Comparison of ENCODE assay signal across 9 cellular contexts in genomic region chr12:1804545-1805332, GRCh38. TPM values are rescaled to one million over a fixed set of nuclear protein-coding genes. Genes with fewer than 3 reads are reported as not detected.
DNase-seq lines count a peak whose midpoint lies in the region; ATAC-seq and TF ChIP-seq lines count a peak whose summit lies in the region.
"Had no signal": no experiment of that assay in that cellular context is flagged by ENCODE, and none has a peak within 500 bp of the region (broad histone marks: within the 10 kb centered on the region; RNA-seq: fewer than 3 reads in every experiment).

No MANE protein-coding gene starts in this region.

- peak; percentile 41 for DNase-seq in GM04503 (ENCODE audit: low read depth)
- DNase-seq in HFF-Myc (ENCODE audit: extremely low read depth, low read depth): peak; percentile 85
- DNase-seq in NCI-H1048 (lab: John Stamatoyannopoulos, UW): peak; percentile 80
- peak; percentile 36 for DNase-seq in SKM-1 (lab: John Stamatoyannopoulos, UW; ENCODE audit: unreplicated experiment)
- peak; percentile 87 for DNase-seq in activated naive CD4-positive, alpha-beta T cell treated with anti-CD3 and anti-CD28 coated beads, Interleukin-2, amount 50 U/mL, for 16 hours
- peak; percentile 94 for DNase-seq in Right ventricle myocardium inferior (ENCODE audit: missing footprints)
- DNase-seq in psoas muscle: peak; percentile 90 to 93
- DNase-seq in uterus: peak; percentile 86 to 88

- H3K4me1 ChIP-seq in psoas muscle (peaks cover 15% of the 10 kb centered on the region), uterus (no peaks in the 10 kb centered on the region)

- TF ChIP-seq CTCF in HFF-Myc (IDR thresholded peaks at IDR 0.05; ENCODE audit: low read depth, low read length, missing control alignments): no peak
- TF ChIP-seq CTCF in psoas muscle (IDR thresholded peaks at IDR 0.05): no peak
- TF ChIP-seq CTCF in uterus (IDR thresholded peaks at IDR 0.05): no peak

- H3K27me3 ChIP-seq in psoas muscle (ENCODE audit: insufficient read depth in 3 of 3, low read length in 2 of 3): no peaks in the 10 kb centered on the region
- no peaks in the 10 kb centered on the region for H3K27me3 ChIP-seq in uterus

- H3K36me3 ChIP-seq in psoas muscle (ENCODE audit: insufficient read depth in 1 of 2, low read depth in 1 of 2) (no peaks in the 10 kb centered on the region), uterus (no peaks in the 10 kb centered on the region)

- H3K27ac ChIP-seq in psoas muscle (peak overlapping the region; percentile 55), uterus (peak overlapping the region in 1 of 2 donors; percentile 27)

- H3K9me3 ChIP-seq in psoas muscle: no peaks in the 10 kb centered on the region
- H3K9me3 ChIP-seq in uterus: no peaks in the 10 kb centered on the region

- H3K4me3 ChIP-seq in HFF-Myc (replicated peaks; ENCODE audit: low read depth, low read length) (no peak overlapping the region), psoas muscle (no peak overlapping the region), uterus (no peak overlapping the region)

- ATAC-seq in Right ventricle myocardium inferior (peak; percentile 82), psoas muscle (peak; percentile 77 to 94 (median 88))

- intact Hi-C loops in Right ventricle myocardium inferior (cut with DNase I): loop anchor here (5.0 kb wide), 2 partner anchors 233 to 778 kb away; no protein-coding TSS in a partner anchor
- intact Hi-C loops in psoas muscle (cut with DNase I): no loop called here
- intact Hi-C loops in uterus (cut with DNase I; ENCODE audit: low total_unique reads): no loop called here

- WGBS in psoas muscle, 3 donors: 63 to 70% (median 65%) methylated on average over 25 of the region's 25 CpGs

- TF ChIP-seq POLR2A in uterus (IDR thresholded peaks at IDR 0.05): peak in 1 of 2 donors; percentile 9

RNA-seq across cellular contexts. Expression of gene LRTM2, which starts 15.6 kb away (rescaled TPM):
- not detected for total RNA-seq in Right ventricle myocardium inferior
- not detected for total RNA-seq in psoas muscle
- not detected for polyA plus RNA-seq in psoas muscle
- total RNA-seq in uterus: not detected
- total RNA-seq: subcutaneous adipose tissue had no signal

Comparison
In these comparisons a context has a peak if more than half of its experiments do, and no peak if none do; other contexts are left out.
1. DNase-seq: peak in every context shown above with its lines; median percentile 94 in Right ventricle myocardium inferior; 92 in psoas muscle; 87 in activated naive CD4-positive, alpha-beta T cell treated with anti-CD3 and anti-CD28 coated beads, Interleukin-2, amount 50 U/mL, for 16 hours; 87 in uterus; 85 in HFF-Myc; 80 in NCI-H1048; 41 in GM04503; 36 in SKM-1.